ENCODE assay signal across 29 cellular contexts in genomic region chr7:19776981-19777380, GRCh38. TPM values are rescaled to one million over a fixed set of nuclear protein-coding genes. Genes with fewer than 3 reads are reported as not detected.
DNase-seq lines count a peak whose midpoint lies in the region; ATAC-seq, FAIRE-seq and TF ChIP-seq lines count a peak whose summit lies in the region.
"Had no signal": no experiment of that assay in that cellular context is flagged by ENCODE, and none has a peak within 500 bp of the region (broad histone marks: within the 10 kb centered on the region; RNA-seq: fewer than 3 reads in every experiment).

No MANE protein-coding gene starts in this region.

- no peaks in the 10 kb centered on the region for H3K36me3 ChIP-seq in mesendoderm (ENCODE audit: control insufficient read depth, insufficient read depth, low read length)
- no peaks in the 10 kb centered on the region for H3K36me3 ChIP-seq in trophoblast cell (ENCODE audit: control insufficient read depth in 1 of 2, insufficient read depth in 2 of 2, low read length in 2 of 2)
- H3K36me3 ChIP-seq: BE2C, BLaER1 had no signal

- TF ChIP-seq CTCF in WTC11 (IDR thresholded peaks at IDR 0.05), result no peak

- no peak for ATAC-seq in WTC11
- ATAC-seq: A549, GM12878 had no signal

- H3K79me1 ChIP-seq in mesendoderm (ENCODE audit: low read length) (no peaks in the 10 kb centered on the region), trophoblast cell (ENCODE audit: low read length) (no peaks in the 10 kb centered on the region)

- peaks cover 2% of the 10 kb centered on the region for H3K4me1 ChIP-seq in mesendoderm (ENCODE audit: control insufficient read depth, low read depth, low read length)
- H3K4me1 ChIP-seq in trophoblast cell (ENCODE audit: control insufficient read depth in 1 of 2, insufficient read depth in 2 of 2, low read length in 2 of 2), result peaks cover 2 to 10% of the 10 kb centered on the region in 2 experiments
- H3K4me1 ChIP-seq: BE2C, BLaER1 had no signal

- TF ChIP-seq POLR2A in H54 (IDR thresholded peaks at IDR 0.05; ENCODE audit: low read depth, low read length) (no peak), GM12891 (IDR thresholded peaks at IDR 0.05; ENCODE audit: low read depth, low read length) (no peak)

- no peak overlapping the region for H3K23ac ChIP-seq in mesendoderm (ENCODE audit: low read length)
- no peak overlapping the region for H3K23ac ChIP-seq in trophoblast cell (ENCODE audit: low read length)

- FAIRE-seq in H54 (lab: Jason Lieb, UNC) (peak; percentile 20), GM12891 (lab: Jason Lieb, UNC) (no peak)
- FAIRE-seq: A549, GM12878, GM19239 had no signal

- H4K8ac ChIP-seq in mesendoderm (ENCODE audit: low read depth, low read length) (no peak overlapping the region), trophoblast cell (ENCODE audit: low read depth, low read length) (no peak overlapping the region)

- H3K9ac ChIP-seq in mesendoderm (ENCODE audit: low read length), result no peak overlapping the region
- no peak overlapping the region for H3K9ac ChIP-seq in trophoblast cell (ENCODE audit: low read length)
- H3K9ac ChIP-seq: BLaER1 had no signal

- H4K5ac ChIP-seq in mesendoderm (ENCODE audit: low read length), result no peak overlapping the region

- no peak overlapping the region for H2BK15ac ChIP-seq in mesendoderm (replicated peaks; ENCODE audit: low read depth)

- DNase-seq in H54 (ENCODE audit: insufficient read length, low spot score) (no peak), mesendoderm (peak; percentile 2), trophoblast cell (peak; percentile 79 to 84), GM12891 (ENCODE audit: insufficient read length, low spot score) (no peak), WTC11 (ENCODE audit: low spot score) (no peak)
- DNase-seq: ACHN; BE2C; C1 segment of cervical spinal cord; CD4-positive, alpha-beta memory T cell; CD4-positive, CD25-positive, alpha-beta regulatory T cell; CD8-positive, alpha-beta memory T cell; COR-L47; DMS 273 treated with DMSO at 0.1 percent for 48 hours; DMS153; DMS53; DMS79; DND-41; EL; GDM1 had no signal

- POLR2A ChIA-PET in WTC11 (lab: Charles Lee), result no interaction called here

- H3K4me1 Mint-ChIP-seq in WTC11, result peaks cover 14% of the 10 kb centered on the region

- CTCF ChIA-PET in WTC11 (lab: Charles Lee), result no interaction called here

- no peak overlapping the region for H3K4me3 Mint-ChIP-seq in WTC11
- H3K4me3 Mint-ChIP-seq: CD14-positive monocyte; CD4-positive, alpha-beta memory T cell; CD4-positive, CD25-positive, alpha-beta regulatory T cell; CD8-positive, alpha-beta memory T cell had no signal

- H3K4me3 ChIP-seq in mesendoderm (ENCODE audit: low read length) (no peak overlapping the region), trophoblast cell (ENCODE audit: low read depth, low read length) (no peak overlapping the region)
- H3K4me3 ChIP-seq: A549, BLaER1, GM12878 had no signal

- H3K27me3 Mint-ChIP-seq in WTC11 (ENCODE audit: low read depth), result peaks cover 27% of the 10 kb centered on the region

- no peak overlapping the region for H2BK12ac ChIP-seq in trophoblast cell (ENCODE audit: low read length)

- no peaks in the 10 kb centered on the region for H3K9me3 Mint-ChIP-seq in WTC11

- peaks cover 2% of the 10 kb centered on the region for H3K9me3 ChIP-seq in trophoblast cell (ENCODE audit: insufficient read depth, low read depth, low read length)
- H3K9me3 ChIP-seq: A549, BE2C, BLaER1 had no signal

- H3K27ac ChIP-seq in mesendoderm (ENCODE audit: low read depth, low read length) (no peak overlapping the region), trophoblast cell (ENCODE audit: low read depth, low read length) (no peak overlapping the region)
- H3K27ac ChIP-seq: 22Rv1, A549, BLaER1 had no signal

- H3K27me3 ChIP-seq in mesendoderm (ENCODE audit: insufficient read depth, low read length, poor library complexity), result no peaks in the 10 kb centered on the region
- H3K27me3 ChIP-seq in trophoblast cell (ENCODE audit: insufficient read depth, low read length), result peaks cover 3% of the 10 kb centered on the region
- H3K27me3 ChIP-seq: BLaER1 had no signal

- no peak overlapping the region for H3K14ac ChIP-seq in trophoblast cell (ENCODE audit: low read length)

- no peak overlapping the region for H3K27ac Mint-ChIP-seq in WTC11
- H3K27ac Mint-ChIP-seq: CD14-positive monocyte; CD4-positive, alpha-beta memory T cell; CD4-positive, CD25-positive, alpha-beta regulatory T cell; CD8-positive, alpha-beta memory T cell had no signal

- no peak overlapping the region for H4K91ac ChIP-seq in trophoblast cell (ENCODE audit: low read depth, low read length)

- H3K18ac ChIP-seq in mesendoderm (ENCODE audit: low read length) (no peak overlapping the region), trophoblast cell (ENCODE audit: low read length) (no peak overlapping the region)

- H3K79me2 ChIP-seq in mesendoderm (ENCODE audit: control insufficient read depth, insufficient read depth, low read length), result no peaks in the 10 kb centered on the region
- no peaks in the 10 kb centered on the region for H3K79me2 ChIP-seq in trophoblast cell (ENCODE audit: control insufficient read depth, insufficient read depth, low read length, poor library complexity)

- no peak overlapping the region for H2BK120ac ChIP-seq in mesendoderm (ENCODE audit: low read depth, low read length)
- no peak overlapping the region for H2BK120ac ChIP-seq in trophoblast cell (ENCODE audit: insufficient read depth, low read length, poor library complexity)

- no peak overlapping the region for H2BK5ac ChIP-seq in mesendoderm (ENCODE audit: low read length)
- H2BK5ac ChIP-seq in trophoblast cell (ENCODE audit: low read depth, low read length, poor library complexity), result no peak overlapping the region

- H2AK5ac ChIP-seq in mesendoderm (ENCODE audit: low read length) (no peak overlapping the region), trophoblast cell (ENCODE audit: low read length) (no peak overlapping the region)

- H3K4ac ChIP-seq in mesendoderm (ENCODE audit: low read depth, low read length), result no peak overlapping the region
- H3K4ac ChIP-seq in trophoblast cell (ENCODE audit: low read depth, low read length), result no peak overlapping the region

- no CpG with 5 or more reads among the region's 4 CpGs for WGBS in mesendoderm (ENCODE audit: extremely low coverage, insufficient coverage, low lambda C conversion rate)
- no CpG with 5 or more reads among the region's 4 CpGs for WGBS in trophoblast cell (ENCODE audit: extremely low coverage, insufficient coverage, insufficient read length)

- H2AFZ ChIP-seq in trophoblast cell (ENCODE audit: insufficient read depth, low read length, poor library complexity), result no peak overlapping the region

- H4K12ac ChIP-seq in trophoblast cell (ENCODE audit: low read depth, low read length), result no peak overlapping the region

- H3K56ac ChIP-seq in mesendoderm (ENCODE audit: low read length), result no peak overlapping the region

- no peaks in the 10 kb centered on the region for H3K36me3 Mint-ChIP-seq in WTC11
- H3K36me3 Mint-ChIP-seq: CD4-positive, alpha-beta memory T cell; CD4-positive, CD25-positive, alpha-beta regulatory T cell; CD8-positive, alpha-beta memory T cell had no signal

- H3K4me2 ChIP-seq in mesendoderm (ENCODE audit: low read length) (no peak overlapping the region), trophoblast cell (ENCODE audit: low read length) (no peak overlapping the region)
- H3K4me2 ChIP-seq: A549, BLaER1 had no signal

TF ChIP-seq in GM12891, 5 proteins besides CTCF, POLR2A, EP300 and RAD21:
- TF ChIP-seq TAF1 (IDR thresholded peaks at IDR 0.05; ENCODE audit: low read depth, low read length), result no peak

TF ChIP-seq in WTC11, 78 proteins besides CTCF, POLR2A, EP300 and RAD21 (continues in another document):
- TF ChIP-seq PREB (CRISPR knock-in tag; IDR thresholded peaks at IDR 0.05; ENCODE audit: borderline replicate concordance) (no peak), MYBL2 (CRISPR knock-in tag; IDR thresholded peaks at IDR 0.05) (no peak), ZNF532 (CRISPR knock-in tag; IDR thresholded peaks at IDR 0.05; ENCODE audit: borderline replicate concordance) (no peak), NFE2L1 (CRISPR knock-in tag; IDR thresholded peaks at IDR 0.05) (no peak)

RNA-seq across cellular contexts. Expression of gene TMEM196, which starts 3.6 kb away (rescaled TPM):
- 0.03 TPM for polyA plus RNA-seq in mesendoderm (2013, experiment 1 of 2)
- polyA plus RNA-seq in mesendoderm (2013, experiment 2 of 2), result 0.06 TPM
- polyA plus RNA-seq in trophoblast cell (2013), result not detected in 2 replicates
- not detected for polyA plus RNA-seq in GM12891 (2012; ENCODE audit: low read depth, missing spikeins)
- total RNA-seq in WTC11 (2021), result 0.11 to 0.42 TPM (median 0.16 TPM) in 3 replicates
- total RNA-seq: A172; CD4-positive, alpha-beta memory T cell; CD4-positive, CD25-positive, alpha-beta regulatory T cell; CD8-positive, alpha-beta memory T cell; Daoy; G401; GM12878 had no signal
- polyA plus RNA-seq: A549; AG04450; CD14-positive monocyte; CD4-positive, alpha-beta memory T cell; CD4-positive, CD25-positive, alpha-beta regulatory T cell; CD8-positive, alpha-beta memory T cell had no signal

Comparison
In these comparisons a context has a peak if more than half of its experiments do, and no peak if none do; other contexts are left out.
1. DNase-seq: peak in mesendoderm (single experiment) and trophoblast cell (2 of 2); none in H54 (single experiment), GM12891 (single experiment) and WTC11 (single experiment).